ENCODE assay signal across 29 cellular contexts in genomic region chr17:57830880-57831279, GRCh38.
"Had no signal": no experiment of that assay in that cellular context is flagged by ENCODE, and none has a peak within 500 bp of the region (broad histone marks: within the 10 kb centered on the region; RNA-seq: fewer than 3 reads in every experiment).

No MANE protein-coding gene starts in this region.

- DNase-seq: dermis blood vessel endothelial cell; effector memory CD4-positive, alpha-beta T cell; erythroblast; esophagus squamous epithelium; foreskin melanocyte; glutamatergic neuron; heart right ventricle; hippocampal formation; left ventricle myocardium superior; midbrain; naive thymus-derived CD4-positive, alpha-beta T cell; occipital lobe; ovary; posterior cingulate gyrus; psoas muscle; right cardiac atrium; small intestine; stimulated activated CD4-positive, alpha-beta T cell treated with anti-CD3 and anti-CD28 coated beads, Interleukin-15, amount 100 ng/mL, for 24 hours; stimulated activated CD4-positive, alpha-beta T cell treated with anti-CD3 and anti-CD28 coated beads, Interleukin-2, amount 100 ng/mL, for 48 hours; stimulated activated naive B cell treated with anti-CD40 and anti-IgM and Interleukin-4, amounts not matched to agents 10 μg/mL and 1 μg/mL and 100 μg/mL, for 72 hours; upper lobe of right lung; uterus had no signal

- H3K36me3 ChIP-seq: esophagus squamous epithelium, ovary, thoracic aorta, tibial nerve, upper lobe of right lung, uterus had no signal

- ATAC-seq: heart right ventricle; left ventricle myocardium superior; naive thymus-derived CD4-positive, alpha-beta T cell; psoas muscle; right cardiac atrium; stimulated activated naive B cell treated with anti-CD40 and anti-IgM and Interleukin-4, amounts not matched to agents 10 μg/mL and 1 μg/mL and 100 μg/mL, for 72 hours; upper lobe of right lung had no signal

- H3K27ac Mint-ChIP-seq: memory B cell; naive thymus-derived CD4-positive, alpha-beta T cell; nephron; stimulated activated naive B cell treated with anti-CD40 and anti-IgM and Interleukin-4, amounts not matched to agents 10 μg/mL and 1 μg/mL and 100 μg/mL, for 72 hours; stimulated activated naive CD8-positive, alpha-beta T cell treated with anti-CD3 and anti-CD28 coated beads, Interleukin-15, Interleukin-2, amounts not matched to agents 100 ng/mL and 50 ng/mL, for 24 hours had no signal

- H3K36me3 Mint-ChIP-seq: memory B cell; naive thymus-derived CD4-positive, alpha-beta T cell had no signal

- H3K4me1 ChIP-seq: uterus had no signal

- H3K9me3 ChIP-seq: esophagus squamous epithelium, heart right ventricle, ovary, psoas muscle, thoracic aorta, tibial nerve, upper lobe of right lung, uterus had no signal

- H3K27me3 ChIP-seq: esophagus squamous epithelium, heart right ventricle, ovary, tibial nerve, upper lobe of right lung, uterus had no signal

- H3K4me1 Mint-ChIP-seq: nephron had no signal

- H3K4me3 Mint-ChIP-seq: memory B cell; naive thymus-derived CD4-positive, alpha-beta T cell; nephron; stimulated activated naive B cell treated with anti-CD40 and anti-IgM and Interleukin-4, amounts not matched to agents 10 μg/mL and 1 μg/mL and 100 μg/mL, for 72 hours; stimulated activated naive CD8-positive, alpha-beta T cell treated with anti-CD3 and anti-CD28 coated beads, Interleukin-15, Interleukin-2, amounts not matched to agents 100 ng/mL and 50 ng/mL, for 24 hours had no signal

- H3K9me3 Mint-ChIP-seq: memory B cell; naive thymus-derived CD4-positive, alpha-beta T cell; nephron; stimulated activated naive B cell treated with anti-CD40 and anti-IgM and Interleukin-4, amounts not matched to agents 10 μg/mL and 1 μg/mL and 100 μg/mL, for 72 hours; stimulated activated naive CD8-positive, alpha-beta T cell treated with anti-CD3 and anti-CD28 coated beads, Interleukin-15, Interleukin-2, amounts not matched to agents 100 ng/mL and 50 ng/mL, for 24 hours had no signal

- H3K27me3 Mint-ChIP-seq: memory B cell; naive thymus-derived CD4-positive, alpha-beta T cell; stimulated activated naive B cell treated with anti-CD40 and anti-IgM and Interleukin-4, amounts not matched to agents 10 μg/mL and 1 μg/mL and 100 μg/mL, for 72 hours; stimulated activated naive CD8-positive, alpha-beta T cell treated with anti-CD3 and anti-CD28 coated beads, Interleukin-15, Interleukin-2, amounts not matched to agents 100 ng/mL and 50 ng/mL, for 24 hours had no signal

- H3K4me3 ChIP-seq: coronary artery, esophagus squamous epithelium, heart right ventricle, lung, ovary, psoas muscle, thoracic aorta, tibial nerve, upper lobe of right lung, uterus had no signal

- H3K27ac ChIP-seq: coronary artery, esophagus squamous epithelium, ovary, psoas muscle, thoracic aorta, tibial nerve, upper lobe of right lung, uterus had no signal
